In the genomic region with DNA sequence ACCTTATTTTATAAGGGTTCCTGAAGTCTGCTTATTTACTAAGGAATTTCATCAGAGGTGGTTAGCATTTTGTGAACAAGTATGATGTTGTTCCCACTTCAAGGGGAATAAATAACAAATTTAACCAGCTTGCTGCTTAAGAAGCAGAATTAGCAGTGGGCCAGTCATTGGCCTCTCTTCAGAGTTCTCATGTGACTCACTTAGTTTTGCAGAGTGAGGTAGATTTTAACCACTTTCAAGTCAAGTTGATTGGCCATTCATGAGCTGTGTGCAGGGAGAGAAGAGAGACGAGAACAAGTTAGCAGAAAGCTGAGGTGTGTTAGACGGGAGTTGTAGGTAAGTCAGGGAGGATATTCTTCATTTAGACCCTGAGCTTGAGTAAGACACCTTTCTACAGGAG, we compare ENCODE assay signal across 11 cellular contexts. TPM values are rescaled to one million over a fixed set of nuclear protein-coding genes. Genes with fewer than 3 reads are reported as not detected.
DNase-seq lines count a peak whose midpoint lies in the region; ATAC-seq and TF ChIP-seq lines count a peak whose summit lies in the region.
"Had no signal": no experiment of that assay in that cellular context is flagged by ENCODE, and none has a peak within 500 bp of the region (broad histone marks: within the 10 kb centered on the region; RNA-seq: fewer than 3 reads in every experiment).

No MANE protein-coding gene starts in this region.

- TF ChIP-seq CTCF in WTC11 (IDR thresholded peaks at IDR 0.05), result no peak

- POLR2A ChIA-PET in WTC11 (lab: Charles Lee), result interaction anchor here (1.4 to 1.5 kb wide), 2 partner anchors 9 to 19 kb away, joined by 3 to 4 read pairs; partner anchors contain the start of gene TOP1

- peak; percentile 12 for DNase-seq in stimulated activated CD4-positive, alpha-beta T cell treated with anti-CD3 and anti-CD28 coated beads, Interleukin-1b, Interleukin-23, amount 100 ng/mL, for 48 hours
- no peak for DNase-seq in stimulated activated CD4-positive, alpha-beta T cell treated with anti-CD3 and anti-CD28 coated beads, Interleukin-4, amount 100 ng/mL, for 4 hours
- DNase-seq in WTC11 (ENCODE audit: low spot score), result no peak
- no peak for DNase-seq in immature natural killer cell
- DNase-seq in NCI-H226, result no peak
- no peak for DNase-seq in NCI-H2081 (lab: John Stamatoyannopoulos, UW)
- no peak for DNase-seq in dedifferentiated amniotic fluid mesenchymal stem cell (ENCODE audit: extremely low spot score)
- DNase-seq: Calu3, KG1 had no signal

- H3K36me3 Mint-ChIP-seq in WTC11 (no peaks in the 10 kb centered on the region), immature natural killer cell (no peaks in the 10 kb centered on the region)
- H3K36me3 Mint-ChIP-seq: memory B cell had no signal

- 0 out of 2 replicates have a peak overlapping the region, but pooled peaks have one; percentile 41 for H3K27ac Mint-ChIP-seq in WTC11
- peak overlapping the region; percentile 28 to 95 (median 89) for H3K27ac Mint-ChIP-seq in immature natural killer cell
- H3K27ac Mint-ChIP-seq: memory B cell had no signal

- no peaks in the 10 kb centered on the region for H3K9me3 Mint-ChIP-seq in WTC11
- no peaks in the 10 kb centered on the region for H3K9me3 Mint-ChIP-seq in immature natural killer cell
- H3K9me3 Mint-ChIP-seq: memory B cell had no signal

- ATAC-seq in WTC11 (no peak), esophagus mucosa (no peak)

- H3K4me3 Mint-ChIP-seq in WTC11 (peak overlapping the region; percentile 12; the same call in 1 of the 2 replicates), immature natural killer cell (peak overlapping the region in 3 of 5 donors; percentile 6 to 61 (median 60))

- CTCF ChIA-PET in WTC11 (lab: Charles Lee), result interaction anchor here (1.2 to 8.5 kb wide), 6 partner anchors 11 to 101 kb away, joined by 3 to 46 read pairs (median 5); no protein-coding TSS in a partner anchor

- H3K4me1 Mint-ChIP-seq in WTC11, result peaks cover 81% of the 10 kb centered on the region
- peaks cover 87 to 94% of the 10 kb centered on the region in 2 donors for H3K4me1 Mint-ChIP-seq in immature natural killer cell

- H3K27me3 Mint-ChIP-seq in WTC11 (ENCODE audit: low read depth), result no peaks in the 10 kb centered on the region; the same call in 1 of the 2 replicates
- H3K27me3 Mint-ChIP-seq in immature natural killer cell (ENCODE audit: low read depth in 3 of 3), result peaks cover 0 to 2% (median 0%) of the 10 kb centered on the region in 3 donors
- H3K27me3 Mint-ChIP-seq: memory B cell had no signal

TF ChIP-seq in WTC11, 78 proteins besides CTCF, POLR2A, EP300 and RAD21:
- TF ChIP-seq GTF2I (CRISPR knock-in tag; conservative IDR thresholded peaks at IDR 0.05) (no peak), E2F5 (CRISPR knock-in tag; IDR thresholded peaks at IDR 0.05) (no peak), STAT6 (CRISPR knock-in tag; conservative IDR thresholded peaks at IDR 0.05; ENCODE audit: low read depth) (no peak)
TF ChIP-seq in WTC11: peak in this region for 0.

RNA-seq across cellular contexts. Expression of gene TOP1, which starts 18.1 kb away (rescaled TPM):
- 77.7 to 81.8 TPM (median 80.0 TPM) in 3 replicates for total RNA-seq in WTC11 (2021)
- 10 to 100 TPM in 1 of 3 donors, 1 to 10 TPM in 2; 5.0 to 16.0 (median 5.3) TPM for polyA plus RNA-seq in immature natural killer cell
- total RNA-seq in esophagus mucosa, result 36.6 TPM
